In the genomic region with DNA sequence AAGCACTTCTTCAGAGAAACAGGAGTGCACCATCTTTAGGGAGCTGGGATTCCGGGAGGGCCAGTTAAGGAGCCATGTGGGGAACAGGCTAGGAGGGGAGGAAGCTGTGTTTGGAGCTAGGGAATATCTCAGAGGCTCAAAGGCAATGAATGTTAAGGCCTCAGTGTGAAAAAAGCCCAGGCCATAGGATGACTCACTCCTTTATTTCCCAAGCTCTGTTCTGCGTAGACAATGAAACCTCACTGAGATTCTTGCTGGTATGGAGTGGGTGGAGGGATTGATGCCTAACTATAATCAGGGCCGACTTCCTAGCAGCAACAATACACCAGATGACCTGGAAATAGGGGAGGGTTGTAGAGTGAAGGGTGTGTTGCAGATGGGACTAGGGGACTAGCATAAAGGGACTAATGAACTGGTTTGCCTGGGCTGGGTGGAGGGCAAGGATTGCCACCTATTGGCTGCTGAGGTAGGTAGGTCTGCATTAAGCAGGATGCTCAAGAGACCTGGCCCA, we compare ENCODE assay signal across 8 cellular contexts. TPM values are rescaled to one million over a fixed set of nuclear protein-coding genes. Genes with fewer than 3 reads are reported as not detected.
DNase-seq lines count a peak whose midpoint lies in the region; ATAC-seq and TF ChIP-seq lines count a peak whose summit lies in the region.

No MANE protein-coding gene starts in this region.

- peaks cover 44 to 54% of the 10 kb centered on the region in 2 donors for H3K4me1 Mint-ChIP-seq in natural killer cell treated with Interleukin-12 subunit alpha and Interleukin-12 subunit beta and Interleukin-15 and Interleukin-18, amount 100 ng/mL, for 72 hours (ENCODE audit: low read depth in 2 of 2)

- H3K4me3 ChIP-seq in choroid plexus epithelial cell (ENCODE audit: low read depth, low read length) = no peak overlapping the region

- no peaks in the 10 kb centered on the region for H3K9me3 Mint-ChIP-seq in natural killer cell treated with Interleukin-12 subunit alpha and Interleukin-12 subunit beta and Interleukin-15 and Interleukin-18, amount 100 ng/mL, for 72 hours

- H3K4me3 Mint-ChIP-seq in natural killer cell treated with Interleukin-12 subunit alpha and Interleukin-12 subunit beta and Interleukin-15 and Interleukin-18, amount 100 ng/mL, for 72 hours = no peak overlapping the region

- no peak for ATAC-seq in natural killer cell treated with Interleukin-12 subunit alpha and Interleukin-12 subunit beta and Interleukin-15 and Interleukin-18, amount 100 ng/mL, for 72 hours

- peak overlapping the region; percentile 8 to 38 for H3K27ac Mint-ChIP-seq in natural killer cell treated with Interleukin-12 subunit alpha and Interleukin-12 subunit beta and Interleukin-15 and Interleukin-18, amount 100 ng/mL, for 72 hours

- TF ChIP-seq CTCF in choroid plexus epithelial cell (conservative IDR thresholded peaks at IDR 0.05; ENCODE audit: low read depth, low read length) = peak; percentile 4

- DNase-seq in COLO829 (ENCODE audit: low spot score) (peak; percentile 63), M059J (ENCODE audit: low read depth) (peak; percentile 87), choroid plexus epithelial cell (ENCODE audit: low read depth) (peak; percentile 94), NCI-H524 (lab: John Stamatoyannopoulos, UW) (no peak), ureter (ENCODE audit: low spot score) (no peak), putamen (ENCODE audit: low spot score) (no peak), NCI-H1694 treated with DMSO at 0.1 percent for 48 hours (lab: John Stamatoyannopoulos, UW) (no peak)
- no peak for DNase-seq in natural killer cell treated with Interleukin-12 subunit alpha and Interleukin-12 subunit beta and Interleukin-15 and Interleukin-18, amount 100 ng/mL, for 72 hours (ENCODE audit: low spot score)

- peaks cover 0 to 3% of the 10 kb centered on the region in 2 donors for H3K27me3 Mint-ChIP-seq in natural killer cell treated with Interleukin-12 subunit alpha and Interleukin-12 subunit beta and Interleukin-15 and Interleukin-18, amount 100 ng/mL, for 72 hours

- no peaks in the 10 kb centered on the region for H3K36me3 Mint-ChIP-seq in natural killer cell treated with Interleukin-12 subunit alpha and Interleukin-12 subunit beta and Interleukin-15 and Interleukin-18, amount 100 ng/mL, for 72 hours

RNA-seq across cellular contexts. Expression of gene GNAT2, which starts 2.1 kb away (rescaled TPM):
- total RNA-seq in M059J (2014; rRNA removed; shearing (Covaris generic)) = 0.12 TPM in 1 of 2 replicates, not detected in the other
- total RNA-seq in natural killer cell treated with Interleukin-12 subunit alpha and Interleukin-12 subunit beta and Interleukin-15 and Interleukin-18, amount 100 ng/mL, for 72 hours = under 1 TPM in 1 of 2 donors, not detected in 1; 0.64 TPM
- not detected for total RNA-seq in ureter

RNA-seq across cellular contexts. Expression of gene AMPD2, which starts 2.3 kb away (rescaled TPM):
- 86.0 and 106 TPM in 2 replicates for total RNA-seq in M059J (2014; rRNA removed; shearing (Covaris generic))
- 100 to 1,000 TPM in 1 of 2 donors, 10 to 100 TPM in 1; 79.0 to 144 TPM for total RNA-seq in natural killer cell treated with Interleukin-12 subunit alpha and Interleukin-12 subunit beta and Interleukin-15 and Interleukin-18, amount 100 ng/mL, for 72 hours
- 45.8 TPM for total RNA-seq in ureter

RNA-seq across cellular contexts. Expression of gene GSTM4, which starts 38.6 kb away (rescaled TPM):
- 23.8 and 37.4 TPM in 2 replicates for total RNA-seq in M059J (2014; rRNA removed; shearing (Covaris generic))
- total RNA-seq in natural killer cell treated with Interleukin-12 subunit alpha and Interleukin-12 subunit beta and Interleukin-15 and Interleukin-18, amount 100 ng/mL, for 72 hours = 10 to 100 TPM in 1 of 2 donors, 1 to 10 TPM in 1; 8.4 to 25.1 TPM
- total RNA-seq in ureter = 38.2 TPM

RNA-seq across cellular contexts. Expression of gene GSTM2, which starts 50.5 kb away (rescaled TPM):
- total RNA-seq in M059J (2014; rRNA removed; shearing (Covaris generic)) = 10.7 and 17.4 TPM in 2 replicates
- total RNA-seq in natural killer cell treated with Interleukin-12 subunit alpha and Interleukin-12 subunit beta and Interleukin-15 and Interleukin-18, amount 100 ng/mL, for 72 hours = 10 to 100 TPM in 1 of 2 donors, 1 to 10 TPM in 1; 3.6 to 10.8 TPM
- total RNA-seq in ureter = 104 TPM

Comparison
In these comparisons a context has a peak if more than half of its experiments do, and no peak if none do; other contexts are left out.
1. DNase-seq: peak in COLO829 (single experiment), M059J (single experiment) and choroid plexus epithelial cell (single experiment); none in natural killer cell treated with Interleukin-12 subunit alpha and Interleukin-12 subunit beta and Interleukin-15 and Interleukin-18, amount 100 ng/mL, for 72 hours (single experiment), NCI-H524 (0 of 2), ureter (single experiment), putamen (single experiment) and NCI-H1694 treated with DMSO at 0.1 percent for 48 hours (single experiment).